ENCODE assay signal across 9 cellular contexts in genomic region chr11:1652778-1653540, GRCh38. TPM values are rescaled to one million over a fixed set of nuclear protein-coding genes. Genes with fewer than 3 reads are reported as not detected.
DNase-seq lines count a peak whose midpoint lies in the region; ATAC-seq and TF ChIP-seq lines count a peak whose summit lies in the region.
"Had no signal": no experiment of that assay in that cellular context is flagged by ENCODE, and none has a peak within 500 bp of the region (broad histone marks: within the 10 kb centered on the region; RNA-seq: fewer than 3 reads in every experiment).

No MANE protein-coding gene starts in this region.

- H3K36me3 ChIP-seq in mucosa of descending colon (ENCODE audit: low read depth), result no peaks in the 10 kb centered on the region

- H3K4me1 ChIP-seq in mucosa of descending colon (ENCODE audit: low read depth), result no peaks in the 10 kb centered on the region

- no peak overlapping the region for H3K4me3 ChIP-seq in mucosa of descending colon

- TF ChIP-seq CTCF in mucosa of descending colon (IDR thresholded peaks at IDR 0.05), result peak; percentile 94

- ATAC-seq in mucosa of descending colon (peak; percentile 92), GM21723 (IDR thresholded peaks at IDR 0.05; ENCODE audit: unreplicated experiment) (no peak)

- DNase-seq in SIG-M5 treated with dmso at 0.1 percent for 504 hours (lab: John Stamatoyannopoulos, UW; ENCODE audit: unreplicated experiment) (peak; percentile 32), SIG-M5 (lab: John Stamatoyannopoulos, UW) (no peak), NCI-H526 treated with DMSO at 0.1 percent for 48 hours (lab: John Stamatoyannopoulos, UW) (peak; percentile 46), epidermal melanocyte (ENCODE audit: insufficient read length, low spot score) (peak; percentile 91), mucosa of descending colon (peak; percentile 77 to 78 (median 77))
- peak; percentile 36 for DNase-seq in activated CD8-positive, alpha-beta memory T cell treated with anti-CD3 and anti-CD28 coated beads, Interleukin-2, amount 50 U/mL, for 1 hour (ENCODE audit: extremely low read depth)
- DNase-seq in stimulated activated CD8-positive, alpha-beta memory T cell treated with anti-CD3 and anti-CD28 coated beads, Interleukin-7, amount 100 ng/mL, for 1 hour (ENCODE audit: low read depth in 2 of 2), result peak; percentile 62 to 68

- intact Hi-C loops in mucosa of descending colon (cut with DNase I, micrococcal nuclease), result loop anchor here in 1 of 2 donors (5.0 kb wide), 1 partner anchor 179 kb away; the partner anchor contains the start of gene SYT8

- no peaks in the 10 kb centered on the region for H3K9me3 ChIP-seq in mucosa of descending colon

RNA-seq across cellular contexts. Expression of gene KRTAP5-5, which starts 23.4 kb away (rescaled TPM):
- total RNA-seq in mucosa of descending colon, result 1 to 10 TPM in 1 of 3 donors, under 1 TPM in 2; 0.32 to 1.6 (median 0.75) TPM
- total RNA-seq: temporal lobe had no signal

RNA-seq across cellular contexts. Expression of gene KRTAP5-4, which starts 31.0 kb away (rescaled TPM):
- total RNA-seq in mucosa of descending colon, result not detected

RNA-seq across cellular contexts. Expression of gene KRTAP5-6, which starts 44.0 kb away (rescaled TPM):
- not detected for total RNA-seq in mucosa of descending colon
- total RNA-seq: temporal lobe had no signal

RNA-seq across cellular contexts. Expression of gene KRTAP5-3, which starts 44.7 kb away (rescaled TPM):
- not detected for total RNA-seq in mucosa of descending colon
- total RNA-seq: temporal lobe had no signal

RNA-seq across cellular contexts. Expression of gene KRTAP5-2, which starts 54.9 kb away (rescaled TPM):
- not detected for total RNA-seq in mucosa of descending colon
- total RNA-seq: temporal lobe had no signal
